Comparison of ENCODE assay signal across 15 cellular contexts in the genomic region with DNA sequence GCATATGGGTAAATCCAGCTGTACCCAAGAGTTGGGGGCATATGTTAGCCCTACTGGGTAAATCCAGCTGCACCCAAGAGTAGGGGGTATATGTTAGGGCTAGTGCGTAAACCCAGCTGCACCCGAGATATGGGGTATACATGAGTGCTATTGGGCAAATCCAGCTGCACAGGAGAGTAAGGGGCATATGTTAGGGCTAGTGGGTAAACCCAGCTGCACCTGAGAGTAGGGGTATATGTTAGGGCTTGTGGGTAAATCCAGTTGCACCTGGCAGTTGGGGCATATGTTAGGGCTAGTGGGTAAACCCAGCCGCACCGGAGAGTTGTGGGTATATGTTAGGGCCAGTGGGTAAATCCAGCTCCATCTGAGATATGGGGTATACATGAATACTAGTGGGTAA.
DNase-seq lines count a peak whose midpoint lies in the region; ATAC-seq and TF ChIP-seq lines count a peak whose summit lies in the region.
"Had no signal": no experiment of that assay in that cellular context is flagged by ENCODE, and none has a peak within 500 bp of the region (broad histone marks: within the 10 kb centered on the region; RNA-seq: fewer than 3 reads in every experiment).

No MANE protein-coding gene starts in this region.

- WGBS in mesenchymal stem cell, result 87% methylated on average over 4 of the region's 4 CpGs

- peak overlapping the region; percentile 23 to 43 for H2BK12ac ChIP-seq in mesenchymal stem cell (ENCODE audit: low read length in 2 of 2)

- peak overlapping the region; percentile 7 for H3K27ac Mint-ChIP-seq in nephron progenitor cell
- H3K27ac Mint-ChIP-seq in chondrocyte (ENCODE audit: unreplicated experiment), result no peak overlapping the region
- H3K27ac Mint-ChIP-seq: CD4-positive, alpha-beta T cell; CD8-positive, alpha-beta T cell had no signal

- peaks cover 13% of the 10 kb centered on the region for H3K4me1 ChIP-seq in mesenchymal stem cell (ENCODE audit: control insufficient read depth, insufficient read depth, low read depth, low read length)
- H3K4me1 ChIP-seq: BLaER1 treated with 17β-estradiol and CSF1 and Interleukin-3, amounts not matched to agents 10 nM and 100 nM had no signal

- no peak overlapping the region for H2BK5ac ChIP-seq in mesenchymal stem cell (ENCODE audit: low read depth, low read length, poor library complexity, severe bottlenecking)

- H3K9me3 ChIP-seq in mesenchymal stem cell (ENCODE audit: control insufficient read depth, low read length) (peaks cover 30% of the 10 kb centered on the region), MG63 (peaks cover 3% of the 10 kb centered on the region)
- H3K9me3 ChIP-seq: Caco-2 had no signal

- H3K4ac ChIP-seq in mesenchymal stem cell (ENCODE audit: low read depth in 1 of 2, low read length in 2 of 2), result no peak overlapping the region

- no peak overlapping the region for H4K91ac ChIP-seq in mesenchymal stem cell (ENCODE audit: low read length)

- peak overlapping the region in 1 of 2 experiments; percentile 36 for H3K14ac ChIP-seq in mesenchymal stem cell (ENCODE audit: low read length in 2 of 2)

- no peak overlapping the region for H3K18ac ChIP-seq in mesenchymal stem cell (ENCODE audit: low read depth in 1 of 2, low read length in 2 of 2)

- H3K9ac ChIP-seq in mesenchymal stem cell (ENCODE audit: low read length), result no peak overlapping the region
- H3K9ac ChIP-seq: BLaER1 treated with 17β-estradiol and CSF1 and Interleukin-3, amounts not matched to agents 10 nM and 100 nM had no signal

- no peak overlapping the region for H2AK5ac ChIP-seq in mesenchymal stem cell (ENCODE audit: low read length, severe bottlenecking)

- H3K27me3 Mint-ChIP-seq in nephron progenitor cell (ENCODE audit: low read depth, poor library complexity) (peaks cover 3% of the 10 kb centered on the region), chondrocyte (ENCODE audit: low read depth) (peaks cover 3% of the 10 kb centered on the region)
- H3K27me3 Mint-ChIP-seq: CD4-positive, alpha-beta T cell had no signal

- H3K36me3 Mint-ChIP-seq in nephron progenitor cell (ENCODE audit: low read depth) (peaks cover 8% of the 10 kb centered on the region), chondrocyte (ENCODE audit: low read depth) (peaks cover 4% of the 10 kb centered on the region)

- DNase-seq in mesenchymal stem cell (no peak), nephron progenitor cell (no peak), MG63 (no peak), chondrocyte (ENCODE audit: low spot score) (no peak)
- DNase-seq: 8988T; ACHN; Caco-2; Calu3; CD4-positive, alpha-beta T cell; CD8-positive, alpha-beta T cell; DMS79 treated with DMSO at 0.1 percent for 48 hours; GF-D8 had no signal

- no peak overlapping the region for H3K4me3 ChIP-seq in mesenchymal stem cell (ENCODE audit: insufficient read depth in 1 of 2, low read depth in 1 of 2, low read length in 2 of 2)
- no peak overlapping the region for H3K4me3 ChIP-seq in MG63
- H3K4me3 ChIP-seq: BLaER1 treated with 17β-estradiol and CSF1 and Interleukin-3, amounts not matched to agents 10 nM and 100 nM had no signal

- no peak overlapping the region for H2BK120ac ChIP-seq in mesenchymal stem cell (ENCODE audit: low read depth, low read length)

- no peak for ATAC-seq in HG03175 (IDR thresholded peaks at IDR 0.05; ENCODE audit: unreplicated experiment)
- ATAC-seq: CD8-positive, alpha-beta T cell had no signal

- no peaks in the 10 kb centered on the region for H3K27me3 ChIP-seq in mesenchymal stem cell (ENCODE audit: control insufficient read depth in 1 of 2, insufficient read depth in 1 of 2, low read length in 2 of 2)
- H3K27me3 ChIP-seq in MG63, result no peaks in the 10 kb centered on the region
- H3K27me3 ChIP-seq: BLaER1 treated with 17β-estradiol and CSF1 and Interleukin-3, amounts not matched to agents 10 nM and 100 nM had no signal

- H3K23ac ChIP-seq in mesenchymal stem cell (ENCODE audit: low read length in 2 of 2), result no peak overlapping the region

- peaks cover 58% of the 10 kb centered on the region for H3K4me1 Mint-ChIP-seq in nephron progenitor cell
- peaks cover 29% of the 10 kb centered on the region for H3K4me1 Mint-ChIP-seq in chondrocyte (ENCODE audit: low read depth)

- H3K36me3 ChIP-seq in mesenchymal stem cell (ENCODE audit: control insufficient read depth in 1 of 2, insufficient read depth in 2 of 2, low read depth in 1 of 2, low read length in 2 of 2) (no peaks in the 10 kb centered on the region), MG63 (no peaks in the 10 kb centered on the region)

- peaks cover 6% of the 10 kb centered on the region for H3K9me3 Mint-ChIP-seq in nephron progenitor cell
- peaks cover 3% of the 10 kb centered on the region for H3K9me3 Mint-ChIP-seq in chondrocyte (ENCODE audit: low read depth)
- H3K9me3 Mint-ChIP-seq: CD8-positive, alpha-beta T cell had no signal

- no peak overlapping the region for H4K8ac ChIP-seq in mesenchymal stem cell (ENCODE audit: low read length)

- no peak overlapping the region for H3K4me3 Mint-ChIP-seq in nephron progenitor cell
- H3K4me3 Mint-ChIP-seq in chondrocyte (ENCODE audit: unreplicated experiment), result no peak overlapping the region
- H3K4me3 Mint-ChIP-seq: CD4-positive, alpha-beta T cell; CD8-positive, alpha-beta T cell had no signal

- no peak for TF ChIP-seq CTCF in nephron progenitor cell (IDR thresholded peaks at IDR 0.05)
- TF ChIP-seq CTCF in chondrocyte (IDR thresholded peaks at IDR 0.05), result no peak

- no peak overlapping the region for H3K4me2 ChIP-seq in mesenchymal stem cell (ENCODE audit: low read length, poor library complexity, severe bottlenecking)
- H3K4me2 ChIP-seq: BLaER1 treated with 17β-estradiol and CSF1 and Interleukin-3, amounts not matched to agents 10 nM and 100 nM had no signal

- no peak overlapping the region for H3K27ac ChIP-seq in mesenchymal stem cell (ENCODE audit: low read length, poor library complexity, severe bottlenecking)
- H3K27ac ChIP-seq: BLaER1 treated with 17β-estradiol and CSF1 and Interleukin-3, amounts not matched to agents 10 nM and 100 nM; C4-2B had no signal

- no peaks in the 10 kb centered on the region for H3K79me1 ChIP-seq in mesenchymal stem cell (replicated peaks; ENCODE audit: low read length, poor library complexity, severe bottlenecking)

- peak overlapping the region; percentile 31 for H2BK15ac ChIP-seq in mesenchymal stem cell (ENCODE audit: low read depth, poor library complexity, severe bottlenecking)

- no peak overlapping the region for H2AFZ ChIP-seq in mesenchymal stem cell (ENCODE audit: low read depth, low read length)
